ENCODE assay signal across 22 cellular contexts in the genomic region with DNA sequence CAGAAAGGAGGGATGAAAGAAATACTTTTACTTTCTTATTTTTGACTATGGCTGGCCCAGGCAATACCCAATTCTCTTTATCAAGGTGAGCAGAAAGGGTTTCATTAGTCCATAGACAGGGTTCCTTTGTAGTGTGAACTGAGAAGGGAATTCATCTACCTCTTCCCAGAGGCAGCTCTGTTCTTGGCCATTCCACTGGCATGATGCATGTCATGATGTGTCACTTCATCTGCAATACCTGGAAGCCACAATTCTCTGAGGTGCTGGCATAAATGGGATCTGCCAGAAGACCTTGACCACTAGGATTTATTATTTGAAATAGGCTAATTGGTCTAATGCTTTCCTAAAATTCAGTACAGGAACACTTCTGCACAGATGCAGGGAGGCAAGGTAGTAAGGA.
"Had no signal": no experiment of that assay in that cellular context is flagged by ENCODE, and none has a peak within 500 bp of the region (broad histone marks: within the 10 kb centered on the region; RNA-seq: fewer than 3 reads in every experiment).

No MANE protein-coding gene starts in this region.

- ATAC-seq: activated CD4-positive, CD25-positive, alpha-beta regulatory T cell treated with anti-CD3 and anti-CD28 coated beads, Interleukin-2, amount 50 U/mL, for 24 hours; activated CD8-positive, alpha-beta T cell treated with anti-CD3 and anti-CD28 coated beads for 36 hours had no signal

- DNase-seq: activated CD4-positive, alpha-beta T cell treated with anti-CD3 and anti-CD28 coated beads for 4 hours; activated CD8-positive, alpha-beta memory T cell treated with anti-CD3 and anti-CD28 coated beads, Interleukin-2, amount 50 U/mL, for 4 hours; activated CD8-positive, alpha-beta T cell treated with anti-CD3 and anti-CD28 coated beads for 36 hours; activated naive CD4-positive, alpha-beta T cell treated with anti-CD3 and anti-CD28 coated beads, Interleukin-2, amount 50 U/mL, for 16 hours; activated naive CD8-positive, alpha-beta T cell treated with anti-CD3 and anti-CD28 coated beads, Interleukin-2, amount 10 ng/mL, durations not matched to agents 7 days and 5 days; adrenal gland; anterior cingulate cortex; central memory CD4-positive, alpha-beta T cell; MM.1S; NCI-H1105; NCI-H1436; NCI-H1694 treated with DMSO at 0.1 percent for 48 hours; NCI-H2029 treated with DMSO at 0.1 percent for 48 hours; NCI-H345; NCI-H510A; NCI-H526 treated with DMSO at 0.1 percent for 48 hours; NCI-H82; NK-92 treated with Interleukin-12 subunit alpha and Interleukin-12 subunit beta, amount 100 ng/mL, for 24 hours; SIG-M5; T-helper 1 cell had no signal

- H3K27ac ChIP-seq: adrenal gland, KMS-11 had no signal

- H3K4me3 ChIP-seq: adrenal gland had no signal

- H3K36me3 ChIP-seq: adrenal gland had no signal

- H3K27me3 ChIP-seq: adrenal gland had no signal

- H3K9ac ChIP-seq: KMS-11 had no signal

- H3K9me3 ChIP-seq: adrenal gland had no signal

- H3K4me2 ChIP-seq: KMS-11 had no signal
